12 cellular contexts compared by ENCODE assay signal in the genomic region with DNA sequence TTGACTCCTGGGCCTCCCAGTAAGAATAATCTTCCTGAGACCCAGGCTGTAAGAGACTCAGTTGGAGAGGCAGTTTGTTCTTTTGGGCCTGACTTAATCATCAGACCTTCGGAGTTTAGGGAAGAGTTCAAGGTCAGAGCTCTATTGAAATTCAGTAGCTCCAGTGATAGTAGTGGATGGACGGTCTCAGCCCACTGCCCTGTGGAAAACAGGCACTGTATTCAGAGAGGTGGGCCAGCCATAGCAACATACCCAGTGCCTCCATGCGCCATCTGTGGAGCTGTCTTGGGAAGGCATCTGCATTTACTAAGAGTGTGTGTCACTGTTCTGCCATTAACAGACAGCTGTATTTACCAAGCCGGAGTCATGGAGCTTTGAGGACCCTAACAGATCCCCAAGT. TPM values are rescaled to one million over a fixed set of nuclear protein-coding genes. Genes with fewer than 3 reads are reported as not detected.
DNase-seq lines count a peak whose midpoint lies in the region; ATAC-seq, FAIRE-seq and TF ChIP-seq lines count a peak whose summit lies in the region.
"Had no signal": no experiment of that assay in that cellular context is flagged by ENCODE, and none has a peak within 500 bp of the region (broad histone marks: within the 10 kb centered on the region; RNA-seq: fewer than 3 reads in every experiment).

No MANE protein-coding gene starts in this region.

- H2AFZ ChIP-seq in PC-3 (ENCODE audit: low read length) = no peak overlapping the region

- ATAC-seq in stimulated activated naive CD8-positive, alpha-beta T cell treated with anti-CD3 and anti-CD28 coated beads, Interleukin-15, Interleukin-2, amounts not matched to agents 100 U/mL and 50 U/mL, for 24 hours = no peak
- ATAC-seq in PC-3 = no peak
- ATAC-seq in GM21390 (IDR thresholded peaks at IDR 0.05; ENCODE audit: unreplicated experiment) = no peak
- ATAC-seq: heart left ventricle had no signal

- H3K9me2 ChIP-seq in PC-3 (replicated peaks; ENCODE audit: low read length) = no peaks in the 10 kb centered on the region

- no peak overlapping the region for H4K5ac ChIP-seq in mesendoderm (ENCODE audit: low read length)

- H3K23ac ChIP-seq in mesendoderm (ENCODE audit: low read length) = no peak overlapping the region

- WGBS in mesendoderm (ENCODE audit: extremely low coverage, insufficient coverage, low lambda C conversion rate) = no CpG with 5 or more reads among the region's 4 CpGs

- no TSS peak for BruUV-seq in PC-3 (replicated peaks; lab: Mats Ljungman, UMichigan)

- peaks cover 3% of the 10 kb centered on the region for H3K4me1 ChIP-seq in mesendoderm (ENCODE audit: control insufficient read depth, low read depth, low read length)
- peaks cover 14% of the 10 kb centered on the region; the same call in 1 of the 2 replicates for H3K4me1 ChIP-seq in PC-3 (ENCODE audit: insufficient read depth, low read length)

- no peak for DNase-seq in stimulated activated naive CD8-positive, alpha-beta T cell treated with anti-CD3 and anti-CD28 coated beads, Interleukin-15, Interleukin-2, amounts not matched to agents 100 U/mL and 50 U/mL, for 24 hours
- no peak for DNase-seq in activated T-helper 1 cell treated with anti-CD3 and anti-CD28 coated beads, Interleukin-12 subunit alpha, Interleukin-12 subunit beta, Interleukin-2, Interleukin-4 antibody, amounts not matched to agents 30 ng/mL and 10 ng/mL and 1 ng/mL, durations not matched to agents 14 hours and 24 hours and 36 hours (ENCODE audit: low spot score)
- DNase-seq in mesendoderm (peak; percentile 43), PC-3 (no peak), dedifferentiated amniotic fluid mesenchymal stem cell (ENCODE audit: extremely low spot score) (no peak), RCC 7860 (ENCODE audit: low spot score) (no peak)
- DNase-seq: NCI-H1694 treated with DMSO at 0.1 percent for 48 hours had no signal

- H2BK5ac ChIP-seq in mesendoderm (ENCODE audit: low read length) = no peak overlapping the region

- intact Hi-C loops in activated T-helper 1 cell treated with anti-CD3 and anti-CD28 coated beads, Interleukin-12 subunit alpha, Interleukin-12 subunit beta, Interleukin-2, Interleukin-4 antibody, amounts not matched to agents 30 ng/mL and 10 ng/mL and 1 ng/mL, durations not matched to agents 14 hours and 24 hours and 36 hours (cut with micrococcal nuclease) = loop anchor here (5.0 kb wide), 1 partner anchor 37 kb away; the partner anchor contains the start of genes VPREB3 and ZNF70
- intact Hi-C loops in PC-3 (cut with micrococcal nuclease) = no loop called here

- POLR2A ChIA-PET in PC-3 (lab: Charles Lee; ENCODE audit: unreplicated experiment) = no interaction called here

- H2AK5ac ChIP-seq in mesendoderm (ENCODE audit: low read length) = no peak overlapping the region

- peak overlapping the region; percentile 8 for H3K4me3 Mint-ChIP-seq in stimulated activated naive CD8-positive, alpha-beta T cell treated with anti-CD3 and anti-CD28 coated beads, Interleukin-15, Interleukin-2, amounts not matched to agents 100 ng/mL and 50 ng/mL, for 24 hours
- H3K4me3 Mint-ChIP-seq in activated T-helper 1 cell treated with anti-CD3 and anti-CD28 coated beads, Interleukin-12 subunit alpha, Interleukin-12 subunit beta, Interleukin-2, Interleukin-4 antibody, amounts not matched to agents 30 ng/mL and 10 ng/mL and 1 ng/mL, durations not matched to agents 14 hours and 24 hours and 36 hours = peak overlapping the region; percentile 70

- H3K4me1 Mint-ChIP-seq in stimulated activated naive CD8-positive, alpha-beta T cell treated with anti-CD3 and anti-CD28 coated beads, Interleukin-15, Interleukin-2, amounts not matched to agents 100 ng/mL and 50 ng/mL, for 24 hours (ENCODE audit: low read depth) = peaks cover 41% of the 10 kb centered on the region
- peaks cover 43% of the 10 kb centered on the region for H3K4me1 Mint-ChIP-seq in activated T-helper 1 cell treated with anti-CD3 and anti-CD28 coated beads, Interleukin-12 subunit alpha, Interleukin-12 subunit beta, Interleukin-2, Interleukin-4 antibody, amounts not matched to agents 30 ng/mL and 10 ng/mL and 1 ng/mL, durations not matched to agents 14 hours and 24 hours and 36 hours (ENCODE audit: low read depth)

- H3K27ac Mint-ChIP-seq in stimulated activated naive CD8-positive, alpha-beta T cell treated with anti-CD3 and anti-CD28 coated beads, Interleukin-15, Interleukin-2, amounts not matched to agents 100 ng/mL and 50 ng/mL, for 24 hours = no peak overlapping the region
- H3K27ac Mint-ChIP-seq in activated T-helper 1 cell treated with anti-CD3 and anti-CD28 coated beads, Interleukin-12 subunit alpha, Interleukin-12 subunit beta, Interleukin-2, Interleukin-4 antibody, amounts not matched to agents 30 ng/mL and 10 ng/mL and 1 ng/mL, durations not matched to agents 14 hours and 24 hours and 36 hours = no peak overlapping the region

- peaks cover 24% of the 10 kb centered on the region for H3K36me3 Mint-ChIP-seq in stimulated activated naive CD8-positive, alpha-beta T cell treated with anti-CD3 and anti-CD28 coated beads, Interleukin-15, Interleukin-2, amounts not matched to agents 100 ng/mL and 50 ng/mL, for 24 hours (ENCODE audit: low read depth)
- H3K36me3 Mint-ChIP-seq in activated T-helper 1 cell treated with anti-CD3 and anti-CD28 coated beads, Interleukin-12 subunit alpha, Interleukin-12 subunit beta, Interleukin-2, Interleukin-4 antibody, amounts not matched to agents 30 ng/mL and 10 ng/mL and 1 ng/mL, durations not matched to agents 14 hours and 24 hours and 36 hours (ENCODE audit: low read depth) = peaks cover 21% of the 10 kb centered on the region

- H3K27me3 Mint-ChIP-seq in stimulated activated naive CD8-positive, alpha-beta T cell treated with anti-CD3 and anti-CD28 coated beads, Interleukin-15, Interleukin-2, amounts not matched to agents 100 ng/mL and 50 ng/mL, for 24 hours = no peaks in the 10 kb centered on the region
- peaks cover under 1% of the 10 kb centered on the region for H3K27me3 Mint-ChIP-seq in activated T-helper 1 cell treated with anti-CD3 and anti-CD28 coated beads, Interleukin-12 subunit alpha, Interleukin-12 subunit beta, Interleukin-2, Interleukin-4 antibody, amounts not matched to agents 30 ng/mL and 10 ng/mL and 1 ng/mL, durations not matched to agents 14 hours and 24 hours and 36 hours (ENCODE audit: insufficient read depth)

- peaks cover 7% of the 10 kb centered on the region for H3K36me3 ChIP-seq in mesendoderm (ENCODE audit: control insufficient read depth, insufficient read depth, low read length)
- peaks cover 4% of the 10 kb centered on the region; the same call in 1 of the 2 replicates for H3K36me3 ChIP-seq in PC-3 (ENCODE audit: low read depth, low read length)

- no peak overlapping the region for H3K4me3 ChIP-seq in mesendoderm (ENCODE audit: low read length)
- no peak overlapping the region for H3K4me3 ChIP-seq in PC-3 (ENCODE audit: low read length)
- H3K4me3 ChIP-seq: heart left ventricle had no signal

- H3K27me3 ChIP-seq in mesendoderm (ENCODE audit: insufficient read depth, low read length, poor library complexity) = no peaks in the 10 kb centered on the region
- H3K27me3 ChIP-seq in PC-3 (ENCODE audit: low read length) = no peaks in the 10 kb centered on the region
- H3K27me3 ChIP-seq: heart left ventricle had no signal

- H3K4me2 ChIP-seq in mesendoderm (ENCODE audit: low read length) = no peak overlapping the region
- H3K4me2 ChIP-seq in PC-3 (ENCODE audit: low read length) = no peak overlapping the region

- H2BK120ac ChIP-seq in mesendoderm (ENCODE audit: low read depth, low read length) = no peak overlapping the region

- H3K18ac ChIP-seq in mesendoderm (ENCODE audit: low read length) = no peak overlapping the region

- FAIRE-seq in RCC 7860 (lab: Jason Lieb, UNC) = no peak

- H3F3A ChIP-seq in PC-3 (ENCODE audit: low read length, unreplicated experiment) = no peaks in the 10 kb centered on the region

- H3K56ac ChIP-seq in mesendoderm (ENCODE audit: low read length) = peak overlapping the region; percentile 46

- peaks cover 28% of the 10 kb centered on the region for H4K20me1 ChIP-seq in PC-3 (ENCODE audit: low read length)

- no peak overlapping the region for H2BK15ac ChIP-seq in mesendoderm (replicated peaks; ENCODE audit: low read depth)

- no peak; the same call in 1 of the 2 replicates for TF ChIP-seq CTCF in PC-3 (conservative IDR thresholded peaks at IDR 0.05; ENCODE audit: low read depth, low read length)

- H4K8ac ChIP-seq in mesendoderm (ENCODE audit: low read depth, low read length) = no peak overlapping the region

- CTCF ChIA-PET in PC-3 (lab: Charles Lee) = interaction anchor here (1.6 kb wide), 1 partner anchor 19 kb away, joined by 5 read pairs; no protein-coding TSS in a partner anchor

- no peaks in the 10 kb centered on the region for H3K9me3 ChIP-seq in PC-3 (ENCODE audit: low read length)
- H3K9me3 ChIP-seq: heart left ventricle had no signal

- no peaks in the 10 kb centered on the region for H3K9me3 Mint-ChIP-seq in stimulated activated naive CD8-positive, alpha-beta T cell treated with anti-CD3 and anti-CD28 coated beads, Interleukin-15, Interleukin-2, amounts not matched to agents 100 ng/mL and 50 ng/mL, for 24 hours
- H3K9me3 Mint-ChIP-seq in activated T-helper 1 cell treated with anti-CD3 and anti-CD28 coated beads, Interleukin-12 subunit alpha, Interleukin-12 subunit beta, Interleukin-2, Interleukin-4 antibody, amounts not matched to agents 30 ng/mL and 10 ng/mL and 1 ng/mL, durations not matched to agents 14 hours and 24 hours and 36 hours = no peaks in the 10 kb centered on the region

- H3K9ac ChIP-seq in mesendoderm (ENCODE audit: low read length) (peak overlapping the region; percentile 22), PC-3 (ENCODE audit: low read length) (no peak overlapping the region)

- H3K79me2 ChIP-seq in mesendoderm (ENCODE audit: control insufficient read depth, insufficient read depth, low read length) (peaks cover 43% of the 10 kb centered on the region), PC-3 (ENCODE audit: low read length) (peaks cover 49% of the 10 kb centered on the region)

- no peak overlapping the region for H3K27ac ChIP-seq in mesendoderm (ENCODE audit: low read depth, low read length)
- H3K27ac ChIP-seq in PC-3 (ENCODE audit: low read length) = no peak overlapping the region

- peaks cover 27% of the 10 kb centered on the region for H3K79me1 ChIP-seq in mesendoderm (ENCODE audit: low read length)

- no peak overlapping the region for H3K4ac ChIP-seq in mesendoderm (ENCODE audit: low read depth, low read length)

RNA-seq across cellular contexts. Expression of gene SMARCB1, which starts 2.9 kb away (rescaled TPM):
- 92.4 and 99.8 TPM in 2 replicates for total RNA-seq in activated T-helper 1 cell treated with anti-CD3 and anti-CD28 coated beads, Interleukin-12 subunit alpha, Interleukin-12 subunit beta, Interleukin-2, Interleukin-4 antibody, amounts not matched to agents 30 ng/mL and 10 ng/mL and 1 ng/mL, durations not matched to agents 14 hours and 24 hours and 36 hours
- 73.6 TPM for polyA plus RNA-seq in mesendoderm (2013, experiment 1 of 2)
- 74.4 TPM for polyA plus RNA-seq in mesendoderm (2013, experiment 2 of 2)
- 85.9 and 96.8 TPM in 2 replicates for total RNA-seq in PC-3 (2014; rRNA removed)

RNA-seq across cellular contexts. Expression of gene MMP11, which starts 17.0 kb away (rescaled TPM):
- total RNA-seq in activated T-helper 1 cell treated with anti-CD3 and anti-CD28 coated beads, Interleukin-12 subunit alpha, Interleukin-12 subunit beta, Interleukin-2, Interleukin-4 antibody, amounts not matched to agents 30 ng/mL and 10 ng/mL and 1 ng/mL, durations not matched to agents 14 hours and 24 hours and 36 hours = 0.34 and 0.69 TPM in 2 replicates
- polyA plus RNA-seq in mesendoderm (2013, experiment 1 of 2) = 0.79 TPM
- 0.97 TPM for polyA plus RNA-seq in mesendoderm (2013, experiment 2 of 2)
- total RNA-seq in PC-3 (2014; rRNA removed) = 2.4 and 5.9 TPM in 2 replicates

RNA-seq across cellular contexts. Expression of gene CHCHD10, which starts 21.9 kb away (rescaled TPM):
- 89.1 and 96.4 TPM in 2 replicates for total RNA-seq in activated T-helper 1 cell treated with anti-CD3 and anti-CD28 coated beads, Interleukin-12 subunit alpha, Interleukin-12 subunit beta, Interleukin-2, Interleukin-4 antibody, amounts not matched to agents 30 ng/mL and 10 ng/mL and 1 ng/mL, durations not matched to agents 14 hours and 24 hours and 36 hours
- polyA plus RNA-seq in mesendoderm (2013, experiment 1 of 2) = 186 TPM
- polyA plus RNA-seq in mesendoderm (2013, experiment 2 of 2) = 187 TPM
- 52.2 and 98.1 TPM in 2 replicates for total RNA-seq in PC-3 (2014; rRNA removed)

RNA-seq across cellular contexts. Expression of gene C22orf15, which starts 26.8 kb away (rescaled TPM):
- total RNA-seq in activated T-helper 1 cell treated with anti-CD3 and anti-CD28 coated beads, Interleukin-12 subunit alpha, Interleukin-12 subunit beta, Interleukin-2, Interleukin-4 antibody, amounts not matched to agents 30 ng/mL and 10 ng/mL and 1 ng/mL, durations not matched to agents 14 hours and 24 hours and 36 hours = 0.29 and 0.49 TPM in 2 replicates
- polyA plus RNA-seq in mesendoderm (2013, experiment 1 of 2) = 1.6 TPM
- 1.7 TPM for polyA plus RNA-seq in mesendoderm (2013, experiment 2 of 2)
- total RNA-seq in PC-3 (2014; rRNA removed) = not detected in 2 replicates
- total RNA-seq: heart left ventricle, RPMI7951 had no signal
- polyA plus RNA-seq: heart left ventricle had no signal

RNA-seq across cellular contexts. Expression of gene VPREB3, which starts 35.4 kb away (rescaled TPM):
- not detected in 2 replicates for total RNA-seq in activated T-helper 1 cell treated with anti-CD3 and anti-CD28 coated beads, Interleukin-12 subunit alpha, Interleukin-12 subunit beta, Interleukin-2, Interleukin-4 antibody, amounts not matched to agents 30 ng/mL and 10 ng/mL and 1 ng/mL, durations not matched to agents 14 hours and 24 hours and 36 hours
- 0.22 TPM for polyA plus RNA-seq in mesendoderm (2013, experiment 1 of 2)
- polyA plus RNA-seq in mesendoderm (2013, experiment 2 of 2) = 0.21 TPM
- 0.77 TPM in 1 of 2 replicates, not detected in the other for total RNA-seq in PC-3 (2014; rRNA removed)
- total RNA-seq: dermis microvascular lymphatic vessel endothelial cell, RPMI7951 had no signal
